ENCODE assay signal across 13 cellular contexts in genomic region chr11:556175-556699, GRCh38. TPM values are rescaled to one million over a fixed set of nuclear protein-coding genes. Genes with fewer than 3 reads are reported as not detected.
A peak's percentile ranks its signal among the peaks of the same experiment; 100 is the strongest.
DNase-seq lines count a peak whose midpoint lies in the region; ATAC-seq, FAIRE-seq and TF ChIP-seq lines count a peak whose summit lies in the region.
"Had no signal": no experiment of that assay in that cellular context is flagged by ENCODE, and none has a peak within 500 bp of the region (broad histone marks: within the 10 kb centered on the region; RNA-seq: fewer than 3 reads in every experiment).

No MANE protein-coding gene starts in this region.

- TF ChIP-seq POLR2A in GM12892 (IDR thresholded peaks at IDR 0.05; ENCODE audit: low read depth, low read length), result no peak

- TF ChIP-seq CTCF in CD4-positive, alpha-beta T cell (IDR thresholded peaks at IDR 0.05), result no peak
- TF ChIP-seq CTCF in coronary artery (IDR thresholded peaks at IDR 0.05) (no peak), nephron progenitor cell (IDR thresholded peaks at IDR 0.05) (no peak)

- no peak overlapping the region for H3K27ac Mint-ChIP-seq in CD4-positive, alpha-beta T cell
- H3K27ac Mint-ChIP-seq in nephron progenitor cell, result no peak overlapping the region

- no peaks in the 10 kb centered on the region for H3K9me3 Mint-ChIP-seq in CD4-positive, alpha-beta T cell
- H3K9me3 Mint-ChIP-seq in nephron progenitor cell, result no peaks in the 10 kb centered on the region

- H3K4me1 Mint-ChIP-seq in CD4-positive, alpha-beta T cell (ENCODE audit: low read depth), result peaks cover 7% of the 10 kb centered on the region
- H3K4me1 Mint-ChIP-seq in nephron progenitor cell, result peaks cover 18% of the 10 kb centered on the region

- H3K27me3 ChIP-seq in CD4-positive, alpha-beta T cell (ENCODE audit: control insufficient read depth, insufficient read depth, low read length), result no peaks in the 10 kb centered on the region

- no peak for ATAC-seq in CD4-positive, alpha-beta T cell (ENCODE audit: poor library complexity)
- no peak for ATAC-seq in GM19328 (IDR thresholded peaks at IDR 0.05; ENCODE audit: unreplicated experiment)
- ATAC-seq: sciatic nerve had no signal

- peak overlapping the region; percentile 65 for H3K4me3 ChIP-seq in coronary artery

- peak overlapping the region; percentile 42 for H3K4me3 Mint-ChIP-seq in CD4-positive, alpha-beta T cell
- H3K4me3 Mint-ChIP-seq in nephron progenitor cell, result peak overlapping the region; percentile 62

- H3K9me3 ChIP-seq in CD4-positive, alpha-beta T cell (ENCODE audit: control insufficient read depth, low read length), result no peaks in the 10 kb centered on the region
- H3K9me3 ChIP-seq: HAP-1 had no signal

- POLR2A ChIA-PET in CD4-positive, alpha-beta T cell (lab: Charles Lee), result interaction anchor here (0.7 to 3.9 kb wide), 11 partner anchors 9 to 349 kb away, joined by 3 to 27 read pairs (median 7); partner anchors contain the start of genes BET1L, HRAS, IRF7 and LRRC56

- CTCF ChIA-PET in CD4-positive, alpha-beta T cell (lab: Charles Lee), result interaction anchor here (1.0 to 2.7 kb wide), 5 partner anchors 12 to 171 kb away, joined by 3 to 23 read pairs (median 4); partner anchors contain the start of genes IRF7 and PHRF1

- no peak overlapping the region for H3K27ac ChIP-seq in CD4-positive, alpha-beta T cell (ENCODE audit: low read depth, low read length)
- no peak overlapping the region for H3K27ac ChIP-seq in coronary artery

- intact Hi-C loops in CD4-positive, alpha-beta T cell (cut with DNase I, micrococcal nuclease), result loop anchor here in 1 of 2 experiments (2.0 kb wide), 1 partner anchor 17 kb away; no protein-coding TSS in a partner anchor

- H3K36me3 Mint-ChIP-seq in CD4-positive, alpha-beta T cell (ENCODE audit: low read depth), result peaks cover under 1% of the 10 kb centered on the region
- H3K36me3 Mint-ChIP-seq in nephron progenitor cell (ENCODE audit: low read depth), result no peaks in the 10 kb centered on the region

- peak; percentile 66 for FAIRE-seq in GM12892 (lab: Jason Lieb, UNC)
- FAIRE-seq: frontal cortex, G401.6 had no signal

- no peaks in the 10 kb centered on the region for H3K27me3 Mint-ChIP-seq in CD4-positive, alpha-beta T cell
- H3K27me3 Mint-ChIP-seq in nephron progenitor cell (ENCODE audit: low read depth, poor library complexity), result peaks cover 42% of the 10 kb centered on the region

- DNase-seq in CD4-positive, alpha-beta T cell, result peak in 1 of 10 experiments; percentile 28
- DNase-seq in GM12892 (ENCODE audit: insufficient read length), result no peak
- DNase-seq in coronary artery (ENCODE audit: low spot score), result no peak
- peak; percentile 41 for DNase-seq in nephron progenitor cell
- no peak for DNase-seq in pons (ENCODE audit: low spot score)
- no peak for DNase-seq in NCI-H1930 (lab: John Stamatoyannopoulos, UW)
- DNase-seq: mammary epithelial cell, T-helper 9 cell had no signal

RNA-seq across cellular contexts. Expression of gene LMNTD2, which starts 4.3 kb away (rescaled TPM):
- 10 to 100 TPM in 1 of 2 experiments, 1 to 10 TPM in 1; 8.2 to 10.3 TPM for total RNA-seq in CD4-positive, alpha-beta T cell
- polyA plus RNA-seq in GM12892 (2012; ENCODE audit: missing spikeins), result 0.47 TPM
- total RNA-seq: frontal cortex had no signal

RNA-seq across cellular contexts. Expression of gene RASSF7, which starts 4.5 kb away (rescaled TPM):
- total RNA-seq in CD4-positive, alpha-beta T cell, result 10 to 100 TPM; 14.1 to 15.7 TPM
- polyA plus RNA-seq in GM12892 (2012; ENCODE audit: missing spikeins), result 7.8 TPM

RNA-seq across cellular contexts. Expression of gene LRRC56, which starts 18.9 kb away (rescaled TPM):
- 1 to 10 TPM; 2.4 TPM for total RNA-seq in CD4-positive, alpha-beta T cell
- 0.30 TPM for polyA plus RNA-seq in GM12892 (2012; ENCODE audit: missing spikeins)

RNA-seq across cellular contexts. Expression of gene PHRF1, which starts 20.0 kb away (rescaled TPM):
- total RNA-seq in CD4-positive, alpha-beta T cell, result 10 to 100 TPM; 37.1 to 37.6 TPM
- 6.1 TPM for polyA plus RNA-seq in GM12892 (2012; ENCODE audit: missing spikeins)

RNA-seq across cellular contexts. Expression of gene HRAS, which starts 20.9 kb away (rescaled TPM):
- 10 to 100 TPM; 23.7 to 23.9 TPM for total RNA-seq in CD4-positive, alpha-beta T cell
- polyA plus RNA-seq in GM12892 (2012; ENCODE audit: missing spikeins), result 28.5 TPM
